ENCODE assay signal across 16 cellular contexts in genomic region chr12:118033902-118034301, GRCh38. TPM values are rescaled to one million over a fixed set of nuclear protein-coding genes. Genes with fewer than 3 reads are reported as not detected.
DNase-seq lines count a peak whose midpoint lies in the region; ATAC-seq, FAIRE-seq and TF ChIP-seq lines count a peak whose summit lies in the region.
"Had no signal": no experiment of that assay in that cellular context is flagged by ENCODE, and none has a peak within 500 bp of the region (broad histone marks: within the 10 kb centered on the region; RNA-seq: fewer than 3 reads in every experiment).

No MANE protein-coding gene starts in this region.

- H3K4me1 ChIP-seq in foreskin keratinocyte (peaks cover 6% of the 10 kb centered on the region), adrenal gland (replicated peaks in 1 of 2) (no peaks in the 10 kb centered on the region)
- H3K4me1 ChIP-seq: pancreas had no signal

- TF ChIP-seq POLR2A in GM12891 (IDR thresholded peaks at IDR 0.05; ENCODE audit: low read depth, low read length) (0 out of 2 replicates have a peak, but pooled peaks have one; percentile 12), adrenal gland (IDR thresholded peaks at IDR 0.05) (no peak)

- no peak for FAIRE-seq in GM12891 (lab: Jason Lieb, UNC)
- FAIRE-seq: pancreas, urothelium cell line had no signal

- no peaks in the 10 kb centered on the region for H3K27me3 Mint-ChIP-seq in activated T-helper 2 cell treated with anti-CD3 and anti-CD28 coated beads, Interferon-gamma antibody, Interleukin-2, Interleukin-4, amounts not matched to agents 10 μg/mL and 5 μg/mL and 100 μg/mL, durations not matched to agents 14 hours and 24 hours and 36 hours (ENCODE audit: low read depth)

- peak; percentile 48 for DNase-seq in AG09319 (ENCODE audit: extremely low read depth, low read depth)
- DNase-seq in GM12891 (ENCODE audit: insufficient read length, low spot score) = no peak
- no peak for DNase-seq in activated T-helper 2 cell treated with anti-CD3 and anti-CD28 coated beads, Interferon-gamma antibody, Interleukin-2, Interleukin-4, amounts not matched to agents 10 μg/mL and 5 μg/mL and 100 μg/mL, durations not matched to agents 14 hours and 24 hours and 36 hours (ENCODE audit: low spot score)
- DNase-seq in foreskin keratinocyte = peak in 1 of 2 donors; percentile 48
- no peak for DNase-seq in adrenal gland
- no peak for DNase-seq in sciatic nerve (ENCODE audit: low spot score)
- DNase-seq: GOT3, Kasumi-1, midbrain, NCI-H187, NCI-H526 treated with DMSO at 0.1 percent for 48 hours, pancreas had no signal

- no peaks in the 10 kb centered on the region for H3K9me3 Mint-ChIP-seq in activated T-helper 2 cell treated with anti-CD3 and anti-CD28 coated beads, Interferon-gamma antibody, Interleukin-2, Interleukin-4, amounts not matched to agents 10 μg/mL and 5 μg/mL and 100 μg/mL, durations not matched to agents 14 hours and 24 hours and 36 hours

- peak overlapping the region; percentile 97 for H3K27ac Mint-ChIP-seq in activated T-helper 2 cell treated with anti-CD3 and anti-CD28 coated beads, Interferon-gamma antibody, Interleukin-2, Interleukin-4, amounts not matched to agents 10 μg/mL and 5 μg/mL and 100 μg/mL, durations not matched to agents 14 hours and 24 hours and 36 hours
- H3K27ac Mint-ChIP-seq: CD14-positive monocyte had no signal

- H3K9me3 ChIP-seq in adrenal gland (replicated peaks in 1 of 3) = no peaks in the 10 kb centered on the region
- H3K9me3 ChIP-seq: pancreas had no signal

- H3K4me3 ChIP-seq in adrenal gland = no peak overlapping the region
- H3K4me3 ChIP-seq: pancreas had no signal

- intact Hi-C loops in activated T-helper 2 cell treated with anti-CD3 and anti-CD28 coated beads, Interferon-gamma antibody, Interleukin-2, Interleukin-4, amounts not matched to agents 10 μg/mL and 5 μg/mL and 100 μg/mL, durations not matched to agents 14 hours and 24 hours and 36 hours (cut with micrococcal nuclease) = no loop called here
- intact Hi-C loops in adrenal gland (cut with DNase I) (no loop called here), sciatic nerve (cut with DNase I) (no loop called here)

- H3K36me3 ChIP-seq in adrenal gland (replicated peaks in 1 of 2) = peaks cover 0 to 87% of the 10 kb centered on the region in 2 donors

- H3K36me3 Mint-ChIP-seq in activated T-helper 2 cell treated with anti-CD3 and anti-CD28 coated beads, Interferon-gamma antibody, Interleukin-2, Interleukin-4, amounts not matched to agents 10 μg/mL and 5 μg/mL and 100 μg/mL, durations not matched to agents 14 hours and 24 hours and 36 hours (ENCODE audit: low read depth) = peaks cover 91% of the 10 kb centered on the region

- ATAC-seq in foreskin keratinocyte = peak; percentile 21
- ATAC-seq in sciatic nerve = no peak
- no peak for ATAC-seq in GM21367 (IDR thresholded peaks at IDR 0.05; ENCODE audit: unreplicated experiment)
- no peak for ATAC-seq in HG03439 (IDR thresholded peaks at IDR 0.05; ENCODE audit: unreplicated experiment)
- ATAC-seq: pancreas had no signal

- no peaks in the 10 kb centered on the region for H3K27me3 ChIP-seq in foreskin keratinocyte
- H3K27me3 ChIP-seq in adrenal gland = no peaks in the 10 kb centered on the region
- H3K27me3 ChIP-seq: pancreas had no signal

- peaks cover 36% of the 10 kb centered on the region for H3K4me1 Mint-ChIP-seq in activated T-helper 2 cell treated with anti-CD3 and anti-CD28 coated beads, Interferon-gamma antibody, Interleukin-2, Interleukin-4, amounts not matched to agents 10 μg/mL and 5 μg/mL and 100 μg/mL, durations not matched to agents 14 hours and 24 hours and 36 hours (ENCODE audit: low read depth)

- no peak overlapping the region for H3K27ac ChIP-seq in foreskin keratinocyte
- peak overlapping the region in 1 of 5 donors; percentile 22 for H3K27ac ChIP-seq in adrenal gland
- H3K27ac ChIP-seq: pancreas had no signal

- 89 to 91% (median 89%) methylated on average over 5 of the region's 5 CpGs for WGBS in adrenal gland, 4 donors

- TF ChIP-seq CTCF in AG09319 (IDR thresholded peaks at IDR 0.05; ENCODE audit: low read depth, low read length) = no peak
- TF ChIP-seq CTCF in foreskin keratinocyte (conservative IDR thresholded peaks at IDR 0.05) = no peak
- no peak for TF ChIP-seq CTCF in adrenal gland (IDR thresholded peaks at IDR 0.05)

- no peak overlapping the region for H3K4me3 Mint-ChIP-seq in activated T-helper 2 cell treated with anti-CD3 and anti-CD28 coated beads, Interferon-gamma antibody, Interleukin-2, Interleukin-4, amounts not matched to agents 10 μg/mL and 5 μg/mL and 100 μg/mL, durations not matched to agents 14 hours and 24 hours and 36 hours (ENCODE audit: low read depth)
- H3K4me3 Mint-ChIP-seq: CD14-positive monocyte had no signal

TF ChIP-seq in GM12891, 5 proteins besides CTCF, POLR2A, EP300 and RAD21:
- TF ChIP-seq SPI1 (IDR thresholded peaks at IDR 0.05; ENCODE audit: low read depth, low read length) (no peak), POU2F2 (IDR thresholded peaks at IDR 0.05; ENCODE audit: low read depth, low read length) (no peak), POLR2AphosphoS5 (IDR thresholded peaks at IDR 0.05; ENCODE audit: low read depth, low read length) (no peak), TAF1 (IDR thresholded peaks at IDR 0.05; ENCODE audit: low read depth, low read length) (no peak), PAX5 (IDR thresholded peaks at IDR 0.05; ENCODE audit: insufficient read depth, low read length, severe bottlenecking) (no peak)

RNA-seq across cellular contexts. Expression of gene RFC5, which starts 17.4 kb away (rescaled TPM):
- 28.6 TPM for polyA plus RNA-seq in GM12891 (2012; ENCODE audit: low read depth, missing spikeins)
- total RNA-seq in activated T-helper 2 cell treated with anti-CD3 and anti-CD28 coated beads, Interferon-gamma antibody, Interleukin-2, Interleukin-4, amounts not matched to agents 10 μg/mL and 5 μg/mL and 100 μg/mL, durations not matched to agents 14 hours and 24 hours and 36 hours = 61.9 and 65.8 TPM in 2 replicates
- total RNA-seq in foreskin keratinocyte = 39.3 and 49.6 TPM in 2 replicates
- 22.0 and 30.2 TPM in 2 replicates for polyA plus RNA-seq in foreskin keratinocyte
- 10 to 100 TPM in 3 of 8 donors, 1 to 10 TPM in 5; 5.8 to 28.0 (median 9.0) TPM for total RNA-seq in adrenal gland
- polyA plus RNA-seq in adrenal gland = 1 to 10 TPM; 6.6 to 8.6 (median 7.8) TPM
- 11.2 TPM for total RNA-seq in sciatic nerve

RNA-seq across cellular contexts. Expression of gene WSB2, which starts 27.1 kb away (rescaled TPM):
- 38.5 TPM for polyA plus RNA-seq in GM12891 (2012; ENCODE audit: low read depth, missing spikeins)
- 84.2 and 89.3 TPM in 2 replicates for total RNA-seq in activated T-helper 2 cell treated with anti-CD3 and anti-CD28 coated beads, Interferon-gamma antibody, Interleukin-2, Interleukin-4, amounts not matched to agents 10 μg/mL and 5 μg/mL and 100 μg/mL, durations not matched to agents 14 hours and 24 hours and 36 hours
- total RNA-seq in foreskin keratinocyte = 82.9 and 84.5 TPM in 2 replicates
- 47.5 and 50.6 TPM in 2 replicates for polyA plus RNA-seq in foreskin keratinocyte
- total RNA-seq in adrenal gland = 100 to 1,000 TPM in 6 of 8 donors, 10 to 100 TPM in 2; 95.2 to 201 (median 111) TPM
- polyA plus RNA-seq in adrenal gland = 100 to 1,000 TPM in 1 of 3 donors, 10 to 100 TPM in 2; 50.0 to 162 (median 60.8) TPM
- total RNA-seq in sciatic nerve = 62.5 TPM
